1 cellular context compared by ENCODE assay signal in the genomic region with DNA sequence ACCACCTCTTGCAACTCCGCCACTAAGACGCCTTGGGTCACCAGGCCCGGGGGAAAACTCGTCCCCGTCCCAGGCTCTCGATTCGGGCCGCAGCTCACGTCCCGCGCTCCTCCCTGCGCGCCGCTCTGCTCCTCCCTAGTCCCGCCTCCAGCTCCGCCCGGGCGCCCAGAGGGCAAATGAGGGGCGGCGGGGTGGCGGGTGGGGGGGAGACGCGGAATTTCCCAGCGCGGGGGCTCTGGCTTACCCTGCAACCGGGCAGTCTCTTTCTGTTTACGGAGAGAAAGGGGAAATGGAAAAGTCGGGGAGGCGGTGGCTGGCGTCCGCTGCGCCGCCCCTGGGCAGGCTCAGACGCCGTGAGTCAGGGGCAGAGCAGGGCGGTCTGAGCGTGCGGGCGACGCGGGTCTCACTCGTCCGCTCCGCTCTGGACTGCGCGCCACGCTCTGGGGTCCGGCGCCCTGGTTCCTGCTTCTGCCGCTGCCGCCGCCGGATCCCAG.
TF ChIP-seq lines count a peak whose summit lies in the region.

A gene (plus strand): TSS at position 406 of the 494 bp plus-strand sequence. CDS start 4,755 bp downstream, outside the sequence.

TF ChIP-seq in HEK293, 187 proteins besides CTCF, POLR2A, EP300 and RAD21 (continued from another document and continues in another):
- TF ChIP-seq, protein P1, sequence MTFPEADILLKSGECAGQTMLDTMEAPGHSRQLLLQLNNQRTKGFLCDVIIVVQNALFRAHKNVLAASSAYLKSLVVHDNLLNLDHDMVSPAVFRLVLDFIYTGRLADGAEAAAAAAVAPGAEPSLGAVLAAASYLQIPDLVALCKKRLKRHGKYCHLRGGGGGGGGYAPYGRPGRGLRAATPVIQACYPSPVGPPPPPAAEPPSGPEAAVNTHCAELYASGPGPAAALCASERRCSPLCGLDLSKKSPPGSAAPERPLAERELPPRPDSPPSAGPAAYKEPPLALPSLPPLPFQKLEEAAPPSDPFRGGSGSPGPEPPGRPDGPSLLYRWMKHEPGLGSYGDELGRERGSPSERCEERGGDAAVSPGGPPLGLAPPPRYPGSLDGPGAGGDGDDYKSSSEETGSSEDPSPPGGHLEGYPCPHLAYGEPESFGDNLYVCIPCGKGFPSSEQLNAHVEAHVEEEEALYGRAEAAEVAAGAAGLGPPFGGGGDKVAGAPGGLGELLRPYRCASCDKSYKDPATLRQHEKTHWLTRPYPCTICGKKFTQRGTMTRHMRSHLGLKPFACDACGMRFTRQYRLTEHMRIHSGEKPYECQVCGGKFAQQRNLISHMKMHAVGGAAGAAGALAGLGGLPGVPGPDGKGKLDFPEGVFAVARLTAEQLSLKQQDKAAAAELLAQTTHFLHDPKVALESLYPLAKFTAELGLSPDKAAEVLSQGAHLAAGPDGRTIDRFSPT (tag by site-specific recombination; IDR thresholded peaks at IDR 0.05) = peak; percentile 75; the same call in 1 of the 2 replicates
- TF ChIP-seq ZNF747 (tag by site-specific recombination; IDR thresholded peaks at IDR 0.05) (no peak), KLF7 (tag by site-specific recombination; IDR thresholded peaks at IDR 0.05; ENCODE audit: borderline replicate concordance) (no peak), ZNF16 (tag by site-specific recombination; IDR thresholded peaks at IDR 0.05; ENCODE audit: low read depth) (no peak), OVOL3 (tag by site-specific recombination; IDR thresholded peaks at IDR 0.05) (no peak), KLF9 (tag by site-specific recombination; IDR thresholded peaks at IDR 0.05; ENCODE audit: low read depth) (no peak), ZFP37 (tag by site-specific recombination; IDR thresholded peaks at IDR 0.05) (no peak), ZNF558 (tag by site-specific recombination; IDR thresholded peaks at IDR 0.05) (no peak), ZBTB17 (tag by site-specific recombination; IDR thresholded peaks at IDR 0.05) (no peak; the same call in 1 of the 2 replicates), ZNF623 (tag by site-specific recombination; IDR thresholded peaks at IDR 0.05) (no peak), ZNF514 (tag by site-specific recombination; IDR thresholded peaks at IDR 0.05) (no peak), ZNF610 (tag by site-specific recombination; IDR thresholded peaks at IDR 0.05; ENCODE audit: borderline replicate concordance) (no peak; the same call in none of the 2 replicates), ZEB2 (tag by site-specific recombination; IDR thresholded peaks at IDR 0.05) (peak; percentile 52; the same call in 1 of the 2 replicates), ZNF324 (tag by site-specific recombination; IDR thresholded peaks at IDR 0.05) (no peak), ZNF777 (tag by site-specific recombination; IDR thresholded peaks at IDR 0.05; ENCODE audit: borderline replicate concordance) (no peak), SP3 (tag by site-specific recombination; IDR thresholded peaks at IDR 0.05) (peak; percentile 82), ZNF354C (tag by site-specific recombination; IDR thresholded peaks at IDR 0.05; ENCODE audit: borderline replicate concordance, low read depth) (no peak), ZNF658 (tag by site-specific recombination; IDR thresholded peaks at IDR 0.05) (no peak), ZNF560 (tag by site-specific recombination; IDR thresholded peaks at IDR 0.05; ENCODE audit: borderline replicate concordance) (no peak), ZNF791 (tag by site-specific recombination; IDR thresholded peaks at IDR 0.05) (no peak), ZNF473 (tag by site-specific recombination; IDR thresholded peaks at IDR 0.05) (no peak), ZNF350 (tag by site-specific recombination; IDR thresholded peaks at IDR 0.05) (no peak), ZNF114 (tag by site-specific recombination; IDR thresholded peaks at IDR 0.05) (no peak), ZNF416 (tag by site-specific recombination; IDR thresholded peaks at IDR 0.05) (no peak), YY1 (tag by site-specific recombination; IDR thresholded peaks at IDR 0.05) (no peak), ZSCAN30 (tag by site-specific recombination; IDR thresholded peaks at IDR 0.05) (peak; percentile 86; the same call in 1 of the 2 replicates), SETDB1 (IDR thresholded peaks at IDR 0.05; ENCODE audit: insufficient read length, low read length) (no peak), ZNF223 (tag by site-specific recombination; IDR thresholded peaks at IDR 0.05) (no peak), TCF7L2 (IDR thresholded peaks at IDR 0.05; ENCODE audit: borderline replicate concordance, low read depth, low read length) (no peak; the same call in 1 of the 2 replicates), ZFP3 (tag by site-specific recombination; IDR thresholded peaks at IDR 0.05; ENCODE audit: low read depth) (no peak), ZXDB (tag by site-specific recombination; IDR thresholded peaks at IDR 0.05) (no peak), ZBTB20 (tag by site-specific recombination; IDR thresholded peaks at IDR 0.05) (no peak; the same call in 1 of the 2 replicates), ZNF776 (tag by site-specific recombination; IDR thresholded peaks at IDR 0.05; ENCODE audit: borderline replicate concordance) (no peak)
- TF ChIP-seq, protein P2, sequence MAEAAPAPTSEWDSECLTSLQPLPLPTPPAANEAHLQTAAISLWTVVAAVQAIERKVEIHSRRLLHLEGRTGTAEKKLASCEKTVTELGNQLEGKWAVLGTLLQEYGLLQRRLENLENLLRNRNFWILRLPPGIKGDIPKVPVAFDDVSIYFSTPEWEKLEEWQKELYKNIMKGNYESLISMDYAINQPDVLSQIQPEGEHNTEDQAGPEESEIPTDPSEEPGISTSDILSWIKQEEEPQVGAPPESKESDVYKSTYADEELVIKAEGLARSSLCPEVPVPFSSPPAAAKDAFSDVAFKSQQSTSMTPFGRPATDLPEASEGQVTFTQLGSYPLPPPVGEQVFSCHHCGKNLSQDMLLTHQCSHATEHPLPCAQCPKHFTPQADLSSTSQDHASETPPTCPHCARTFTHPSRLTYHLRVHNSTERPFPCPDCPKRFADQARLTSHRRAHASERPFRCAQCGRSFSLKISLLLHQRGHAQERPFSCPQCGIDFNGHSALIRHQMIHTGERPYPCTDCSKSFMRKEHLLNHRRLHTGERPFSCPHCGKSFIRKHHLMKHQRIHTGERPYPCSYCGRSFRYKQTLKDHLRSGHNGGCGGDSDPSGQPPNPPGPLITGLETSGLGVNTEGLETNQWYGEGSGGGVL (tag by site-specific recombination; IDR thresholded peaks at IDR 0.05) = peak; percentile 89
- TF ChIP-seq, protein P3, sequence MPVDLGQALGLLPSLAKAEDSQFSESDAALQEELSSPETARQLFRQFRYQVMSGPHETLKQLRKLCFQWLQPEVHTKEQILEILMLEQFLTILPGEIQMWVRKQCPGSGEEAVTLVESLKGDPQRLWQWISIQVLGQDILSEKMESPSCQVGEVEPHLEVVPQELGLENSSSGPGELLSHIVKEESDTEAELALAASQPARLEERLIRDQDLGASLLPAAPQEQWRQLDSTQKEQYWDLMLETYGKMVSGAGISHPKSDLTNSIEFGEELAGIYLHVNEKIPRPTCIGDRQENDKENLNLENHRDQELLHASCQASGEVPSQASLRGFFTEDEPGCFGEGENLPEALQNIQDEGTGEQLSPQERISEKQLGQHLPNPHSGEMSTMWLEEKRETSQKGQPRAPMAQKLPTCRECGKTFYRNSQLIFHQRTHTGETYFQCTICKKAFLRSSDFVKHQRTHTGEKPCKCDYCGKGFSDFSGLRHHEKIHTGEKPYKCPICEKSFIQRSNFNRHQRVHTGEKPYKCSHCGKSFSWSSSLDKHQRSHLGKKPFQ (tag by site-specific recombination; IDR thresholded peaks at IDR 0.05) = no peak
- TF ChIP-seq, protein P4, sequence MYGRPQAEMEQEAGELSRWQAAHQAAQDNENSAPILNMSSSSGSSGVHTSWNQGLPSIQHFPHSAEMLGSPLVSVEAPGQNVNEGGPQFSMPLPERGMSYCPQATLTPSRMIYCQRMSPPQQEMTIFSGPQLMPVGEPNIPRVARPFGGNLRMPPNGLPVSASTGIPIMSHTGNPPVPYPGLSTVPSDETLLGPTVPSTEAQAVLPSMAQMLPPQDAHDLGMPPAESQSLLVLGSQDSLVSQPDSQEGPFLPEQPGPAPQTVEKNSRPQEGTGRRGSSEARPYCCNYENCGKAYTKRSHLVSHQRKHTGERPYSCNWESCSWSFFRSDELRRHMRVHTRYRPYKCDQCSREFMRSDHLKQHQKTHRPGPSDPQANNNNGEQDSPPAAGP (tag by site-specific recombination; IDR thresholded peaks at IDR 0.05) = peak; percentile 72
- TF ChIP-seq, protein P5, sequence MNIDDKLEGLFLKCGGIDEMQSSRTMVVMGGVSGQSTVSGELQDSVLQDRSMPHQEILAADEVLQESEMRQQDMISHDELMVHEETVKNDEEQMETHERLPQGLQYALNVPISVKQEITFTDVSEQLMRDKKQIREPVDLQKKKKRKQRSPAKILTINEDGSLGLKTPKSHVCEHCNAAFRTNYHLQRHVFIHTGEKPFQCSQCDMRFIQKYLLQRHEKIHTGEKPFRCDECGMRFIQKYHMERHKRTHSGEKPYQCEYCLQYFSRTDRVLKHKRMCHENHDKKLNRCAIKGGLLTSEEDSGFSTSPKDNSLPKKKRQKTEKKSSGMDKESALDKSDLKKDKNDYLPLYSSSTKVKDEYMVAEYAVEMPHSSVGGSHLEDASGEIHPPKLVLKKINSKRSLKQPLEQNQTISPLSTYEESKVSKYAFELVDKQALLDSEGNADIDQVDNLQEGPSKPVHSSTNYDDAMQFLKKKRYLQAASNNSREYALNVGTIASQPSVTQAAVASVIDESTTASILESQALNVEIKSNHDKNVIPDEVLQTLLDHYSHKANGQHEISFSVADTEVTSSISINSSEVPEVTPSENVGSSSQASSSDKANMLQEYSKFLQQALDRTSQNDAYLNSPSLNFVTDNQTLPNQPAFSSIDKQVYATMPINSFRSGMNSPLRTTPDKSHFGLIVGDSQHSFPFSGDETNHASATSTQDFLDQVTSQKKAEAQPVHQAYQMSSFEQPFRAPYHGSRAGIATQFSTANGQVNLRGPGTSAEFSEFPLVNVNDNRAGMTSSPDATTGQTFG (tag by site-specific recombination; IDR thresholded peaks at IDR 0.05; ENCODE audit: borderline replicate concordance) = no peak
- TF ChIP-seq, protein P6, sequence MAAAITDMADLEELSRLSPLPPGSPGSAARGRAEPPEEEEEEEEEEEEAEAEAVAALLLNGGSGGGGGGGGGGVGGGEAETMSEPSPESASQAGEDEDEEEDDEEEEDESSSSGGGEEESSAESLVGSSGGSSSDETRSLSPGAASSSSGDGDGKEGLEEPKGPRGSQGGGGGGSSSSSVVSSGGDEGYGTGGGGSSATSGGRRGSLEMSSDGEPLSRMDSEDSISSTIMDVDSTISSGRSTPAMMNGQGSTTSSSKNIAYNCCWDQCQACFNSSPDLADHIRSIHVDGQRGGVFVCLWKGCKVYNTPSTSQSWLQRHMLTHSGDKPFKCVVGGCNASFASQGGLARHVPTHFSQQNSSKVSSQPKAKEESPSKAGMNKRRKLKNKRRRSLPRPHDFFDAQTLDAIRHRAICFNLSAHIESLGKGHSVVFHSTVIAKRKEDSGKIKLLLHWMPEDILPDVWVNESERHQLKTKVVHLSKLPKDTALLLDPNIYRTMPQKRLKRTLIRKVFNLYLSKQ (tag by site-specific recombination; IDR thresholded peaks at IDR 0.05; ENCODE audit: borderline replicate concordance) = no peak
- TF ChIP-seq, protein P7, sequence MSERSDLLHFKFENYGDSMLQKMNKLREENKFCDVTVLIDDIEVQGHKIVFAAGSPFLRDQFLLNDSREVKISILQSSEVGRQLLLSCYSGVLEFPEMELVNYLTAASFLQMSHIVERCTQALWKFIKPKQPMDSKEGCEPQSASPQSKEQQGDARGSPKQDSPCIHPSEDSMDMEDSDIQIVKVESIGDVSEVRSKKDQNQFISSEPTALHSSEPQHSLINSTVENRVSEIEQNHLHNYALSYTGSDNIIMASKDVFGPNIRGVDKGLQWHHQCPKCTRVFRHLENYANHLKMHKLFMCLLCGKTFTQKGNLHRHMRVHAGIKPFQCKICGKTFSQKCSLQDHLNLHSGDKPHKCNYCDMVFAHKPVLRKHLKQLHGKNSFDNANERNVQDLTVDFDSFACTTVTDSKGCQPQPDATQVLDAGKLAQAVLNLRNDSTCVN (tag by site-specific recombination; optimal IDR thresholded peaks at IDR 0.05) = peak; percentile 81
- TF ChIP-seq, protein P8, sequence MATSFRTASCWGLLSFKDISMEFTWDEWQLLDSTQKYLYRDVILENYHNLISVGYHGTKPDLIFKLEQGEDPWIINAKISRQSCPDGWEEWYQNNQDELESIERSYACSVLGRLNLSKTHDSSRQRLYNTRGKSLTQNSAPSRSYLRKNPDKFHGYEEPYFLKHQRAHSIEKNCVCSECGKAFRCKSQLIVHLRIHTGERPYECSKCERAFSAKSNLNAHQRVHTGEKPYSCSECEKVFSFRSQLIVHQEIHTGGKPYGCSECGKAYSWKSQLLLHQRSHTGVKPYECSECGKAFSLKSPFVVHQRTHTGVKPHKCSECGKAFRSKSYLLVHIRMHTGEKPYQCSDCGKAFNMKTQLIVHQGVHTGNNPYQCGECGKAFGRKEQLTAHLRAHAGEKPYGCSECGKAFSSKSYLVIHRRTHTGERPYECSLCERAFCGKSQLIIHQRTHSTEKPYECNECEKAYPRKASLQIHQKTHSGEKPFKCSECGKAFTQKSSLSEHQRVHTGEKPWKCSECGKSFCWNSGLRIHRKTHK (tag by site-specific recombination; IDR thresholded peaks at IDR 0.05) = no peak
- TF ChIP-seq, protein P9, sequence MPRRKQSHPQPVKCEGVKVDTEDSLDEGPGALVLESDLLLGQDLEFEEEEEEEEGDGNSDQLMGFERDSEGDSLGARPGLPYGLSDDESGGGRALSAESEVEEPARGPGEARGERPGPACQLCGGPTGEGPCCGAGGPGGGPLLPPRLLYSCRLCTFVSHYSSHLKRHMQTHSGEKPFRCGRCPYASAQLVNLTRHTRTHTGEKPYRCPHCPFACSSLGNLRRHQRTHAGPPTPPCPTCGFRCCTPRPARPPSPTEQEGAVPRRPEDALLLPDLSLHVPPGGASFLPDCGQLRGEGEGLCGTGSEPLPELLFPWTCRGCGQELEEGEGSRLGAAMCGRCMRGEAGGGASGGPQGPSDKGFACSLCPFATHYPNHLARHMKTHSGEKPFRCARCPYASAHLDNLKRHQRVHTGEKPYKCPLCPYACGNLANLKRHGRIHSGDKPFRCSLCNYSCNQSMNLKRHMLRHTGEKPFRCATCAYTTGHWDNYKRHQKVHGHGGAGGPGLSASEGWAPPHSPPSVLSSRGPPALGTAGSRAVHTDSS (tag by site-specific recombination; IDR thresholded peaks at IDR 0.05) = no peak
- TF ChIP-seq, protein P10, sequence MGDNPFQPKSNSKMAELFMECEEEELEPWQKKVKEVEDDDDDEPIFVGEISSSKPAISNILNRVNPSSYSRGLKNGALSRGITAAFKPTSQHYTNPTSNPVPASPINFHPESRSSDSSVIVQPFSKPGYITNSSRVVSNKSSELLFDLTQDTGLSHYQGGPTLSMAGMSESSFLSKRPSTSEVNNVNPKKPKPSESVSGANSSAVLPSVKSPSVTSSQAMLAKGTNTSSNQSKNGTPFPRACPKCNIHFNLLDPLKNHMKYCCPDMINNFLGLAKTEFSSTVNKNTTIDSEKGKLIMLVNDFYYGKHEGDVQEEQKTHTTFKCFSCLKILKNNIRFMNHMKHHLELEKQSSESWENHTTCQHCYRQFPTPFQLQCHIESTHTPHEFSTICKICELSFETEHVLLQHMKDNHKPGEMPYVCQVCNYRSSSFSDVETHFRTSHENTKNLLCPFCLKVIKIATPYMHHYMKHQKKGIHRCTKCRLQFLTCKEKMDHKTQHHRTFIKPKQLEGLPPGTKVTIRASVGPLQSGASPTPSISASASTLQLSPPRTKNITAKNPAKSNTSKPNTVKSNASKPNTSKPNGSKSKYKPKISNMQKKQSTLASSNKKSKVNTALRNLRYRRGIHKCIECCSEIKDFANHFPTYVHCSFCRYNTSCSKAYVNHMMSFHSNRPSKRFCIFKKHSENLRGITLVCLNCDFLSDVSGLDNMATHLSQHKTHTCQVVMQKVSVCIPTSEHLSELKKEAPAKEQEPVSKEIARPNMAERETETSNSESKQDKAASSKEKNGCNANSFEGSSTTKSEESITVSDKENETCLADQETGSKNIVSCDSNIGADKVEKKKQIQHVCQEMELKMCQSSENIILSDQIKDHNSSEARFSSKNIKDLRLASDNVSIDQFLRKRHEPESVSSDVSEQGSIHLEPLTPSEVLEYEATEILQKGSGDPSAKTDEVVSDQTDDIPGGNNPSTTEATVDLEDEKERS (tag by site-specific recombination; IDR thresholded peaks at IDR 0.05) = no peak
